ENCODE assay signal across 8 cellular contexts in the genomic region with DNA sequence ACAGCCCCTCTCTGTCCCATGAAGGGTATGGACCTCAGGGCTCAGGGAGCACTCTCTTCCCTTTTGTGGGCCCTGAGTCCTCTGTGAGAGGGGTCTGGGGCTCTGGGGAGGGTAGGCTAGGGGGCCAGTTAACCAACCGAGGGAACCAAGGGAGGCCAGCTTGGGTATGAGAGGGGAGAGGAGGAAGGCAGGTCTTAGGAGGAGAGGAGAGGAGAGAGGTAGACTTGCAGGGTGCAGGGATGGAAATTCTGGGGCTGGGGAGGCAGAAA. TPM values are rescaled to one million over a fixed set of nuclear protein-coding genes. Genes with fewer than 3 reads are reported as not detected.
DNase-seq lines count a peak whose midpoint lies in the region; ATAC-seq, FAIRE-seq and TF ChIP-seq lines count a peak whose summit lies in the region.

No MANE protein-coding gene starts in this region.

- no peak for ATAC-seq in CD4-positive, CD25-positive, alpha-beta regulatory T cell (ENCODE audit: low read depth in 2 of 2)
- no peak for ATAC-seq in HG03159 (IDR thresholded peaks at IDR 0.05; ENCODE audit: unreplicated experiment)

- no peak for DNase-seq in CD4-positive, CD25-positive, alpha-beta regulatory T cell
- DNase-seq in SJCRH30 = no peak
- DNase-seq in esophagus squamous epithelium (lab: John Stamatoyannopoulos, UW) = no peak
- no peak for DNase-seq in ovary
- DNase-seq in posterior cingulate gyrus = no peak
- no peak for DNase-seq in HUDEP-2 (lab: John Stamatoyannopoulos, UW; ENCODE audit: unreplicated experiment in 76 of 76)
- DNase-seq in D721Med (ENCODE audit: insufficient read length, low spot score) = no peak

- H3K4me1 ChIP-seq in CD4-positive, CD25-positive, alpha-beta regulatory T cell (ENCODE audit: control insufficient read depth, insufficient read depth, low read length, poor library complexity, severe bottlenecking) = peaks cover 19% of the 10 kb centered on the region
- H3K4me1 ChIP-seq in SJCRH30 = peaks cover 7% of the 10 kb centered on the region; the same call in 1 of the 2 replicates
- H3K4me1 ChIP-seq in esophagus squamous epithelium = peaks cover 5 to 23% (median 6%) of the 10 kb centered on the region in 3 donors
- no peaks in the 10 kb centered on the region for H3K4me1 ChIP-seq in ovary (ENCODE audit: insufficient read depth)

- 13 to 25% methylated on average over 1 of the region's 1 CpG for WGBS in esophagus squamous epithelium, 2 donors
- 4 to 9% (median 4%) methylated on average over 1 of the region's 1 CpG for WGBS in ovary, 3 donors

- H3K9me3 Mint-ChIP-seq in CD4-positive, CD25-positive, alpha-beta regulatory T cell = peaks cover 0 to 2% (median 0%) of the 10 kb centered on the region in 7 donors

- no peaks in the 10 kb centered on the region for H3K9me3 ChIP-seq in CD4-positive, CD25-positive, alpha-beta regulatory T cell (ENCODE audit: control insufficient read depth in 2 of 2, low read length in 2 of 2)
- H3K9me3 ChIP-seq in SJCRH30 (replicated peaks) (no peaks in the 10 kb centered on the region), esophagus squamous epithelium (no peaks in the 10 kb centered on the region), ovary (no peaks in the 10 kb centered on the region)

- H3K4me3 Mint-ChIP-seq in CD4-positive, CD25-positive, alpha-beta regulatory T cell = peak overlapping the region; percentile 27 to 89 (median 85)

- TF ChIP-seq POLR2A in esophagus squamous epithelium (IDR thresholded peaks at IDR 0.05) (no peak), ovary (IDR thresholded peaks at IDR 0.05) (no peak)

- TF ChIP-seq CTCF in esophagus squamous epithelium (IDR thresholded peaks at IDR 0.05) (no peak), ovary (IDR thresholded peaks at IDR 0.05) (no peak), D721Med (IDR thresholded peaks at IDR 0.05; ENCODE audit: insufficient read depth, missing control alignments) (no peak)

- H3K36me3 Mint-ChIP-seq in CD4-positive, CD25-positive, alpha-beta regulatory T cell = no peaks in the 10 kb centered on the region

- FAIRE-seq in D721Med (lab: Jason Lieb, UNC) = no peak

- H3K27me3 ChIP-seq in CD4-positive, CD25-positive, alpha-beta regulatory T cell (ENCODE audit: control insufficient read depth, insufficient read depth, low read length) = peaks cover 28% of the 10 kb centered on the region
- H3K27me3 ChIP-seq in SJCRH30 (no peaks in the 10 kb centered on the region; the same call in 1 of the 2 replicates), esophagus squamous epithelium (peaks cover 0 to 43% (median 5%) of the 10 kb centered on the region in 4 donors), ovary (no peaks in the 10 kb centered on the region)

- H3K27ac ChIP-seq in CD4-positive, CD25-positive, alpha-beta regulatory T cell (ENCODE audit: insufficient read depth, low read length, poor library complexity, severe bottlenecking) = no peak overlapping the region
- H3K27ac ChIP-seq in SJCRH30 (no peak overlapping the region), esophagus squamous epithelium (no peak overlapping the region), ovary (no peak overlapping the region)

- H3K36me3 ChIP-seq in CD4-positive, CD25-positive, alpha-beta regulatory T cell (ENCODE audit: control insufficient read depth, insufficient read depth, low read length) = no peaks in the 10 kb centered on the region
- H3K36me3 ChIP-seq in SJCRH30 (no peaks in the 10 kb centered on the region), esophagus squamous epithelium (no peaks in the 10 kb centered on the region), ovary (no peaks in the 10 kb centered on the region)

- peaks cover 0 to 14% (median 2%) of the 10 kb centered on the region in 4 donors for H3K4me1 Mint-ChIP-seq in CD4-positive, CD25-positive, alpha-beta regulatory T cell

- H3K27ac Mint-ChIP-seq in CD4-positive, CD25-positive, alpha-beta regulatory T cell = peak overlapping the region in 1 of 3 donors; percentile 15

- peak overlapping the region; percentile 37 for H3K4me3 ChIP-seq in CD4-positive, CD25-positive, alpha-beta regulatory T cell (ENCODE audit: low read depth, low read length)
- H3K4me3 ChIP-seq in SJCRH30 (peak overlapping the region; percentile 69), esophagus squamous epithelium (peak overlapping the region; percentile 38 to 74 (median 56)), ovary (peak overlapping the region; percentile 46)

- TF ChIP-seq EP300 in ovary (IDR thresholded peaks at IDR 0.05) = no peak

- intact Hi-C loops in esophagus squamous epithelium (cut with DNase I) (no loop called here), ovary (cut with DNase I) (no loop called here), posterior cingulate gyrus (cut with DNase I) (no loop called here)

- peaks cover 64% of the 10 kb centered on the region for H3K27me3 Mint-ChIP-seq in CD4-positive, CD25-positive, alpha-beta regulatory T cell

RNA-seq across cellular contexts. Expression of gene DUSP15, which starts 0.7 kb away (rescaled TPM):
- total RNA-seq in CD4-positive, CD25-positive, alpha-beta regulatory T cell = not detected
- not detected for polyA plus RNA-seq in CD4-positive, CD25-positive, alpha-beta regulatory T cell
- total RNA-seq in SJCRH30 (2014; rRNA removed; shearing (Covaris generic)) = 2.5 and 2.9 TPM in 2 replicates
- total RNA-seq in esophagus squamous epithelium (under 1 TPM; 0.32 to 0.44 (median 0.38) TPM), ovary (10 to 100 TPM in 2 of 7 donors, 1 to 10 TPM in 5; 5.2 to 17.0 (median 6.9) TPM)
- 1 to 10 TPM; 2.5 to 8.4 TPM for polyA plus RNA-seq in ovary

RNA-seq across cellular contexts. Expression of gene TTLL9, which starts 0.8 kb away (rescaled TPM):
- total RNA-seq in CD4-positive, CD25-positive, alpha-beta regulatory T cell = not detected
- polyA plus RNA-seq in CD4-positive, CD25-positive, alpha-beta regulatory T cell = not detected
- total RNA-seq in SJCRH30 (2014; rRNA removed; shearing (Covaris generic)) = 0.05 TPM in 1 of 2 replicates, not detected in the other
- total RNA-seq in esophagus squamous epithelium = under 1 TPM in 2 of 4 donors, not detected in 2; 0.09 to 0.38 TPM
- total RNA-seq in ovary = 10 to 100 TPM in 1 of 7 donors, 1 to 10 TPM in 1, under 1 TPM in 5; 0.25 to 10.6 (median 0.47) TPM
- under 1 TPM; 0.24 to 0.30 TPM for polyA plus RNA-seq in ovary

RNA-seq across cellular contexts. Expression of gene FOXS1, which starts 24.2 kb away (rescaled TPM):
- not detected for total RNA-seq in CD4-positive, CD25-positive, alpha-beta regulatory T cell
- polyA plus RNA-seq in CD4-positive, CD25-positive, alpha-beta regulatory T cell = not detected
- total RNA-seq in SJCRH30 (2014; rRNA removed; shearing (Covaris generic)) = 55.5 and 69.0 TPM in 2 replicates
- total RNA-seq in esophagus squamous epithelium (under 1 TPM in 2 of 4 donors, not detected in 2; 0.32 to 0.38 TPM), ovary (1 to 10 TPM in 2 of 7 donors, under 1 TPM in 3, not detected in 2; 0.40 to 1.5 (median 0.69) TPM)
- 1 to 10 TPM in 1 of 2 donors, under 1 TPM in 1; 0.52 to 5.0 TPM for polyA plus RNA-seq in ovary

RNA-seq across cellular contexts. Expression of gene MYLK2, which starts 50.5 kb away (rescaled TPM):
- total RNA-seq in CD4-positive, CD25-positive, alpha-beta regulatory T cell = not detected
- polyA plus RNA-seq in CD4-positive, CD25-positive, alpha-beta regulatory T cell = not detected
- 3.1 and 3.5 TPM in 2 replicates for total RNA-seq in SJCRH30 (2014; rRNA removed; shearing (Covaris generic))
- under 1 TPM in 1 of 4 donors, not detected in 3; 0.38 TPM for total RNA-seq in esophagus squamous epithelium
- under 1 TPM in 1 of 7 donors, not detected in 6; 0.08 TPM for total RNA-seq in ovary
- under 1 TPM; 0.20 to 0.35 TPM for polyA plus RNA-seq in ovary

Comparison
In these comparisons a context has a peak if more than half of its experiments do, and no peak if none do; other contexts are left out.
1. RNA of gene FOXS1, which starts 24.2 kb away (total RNA-seq): 55.5 to 69.0 TPM in SJCRH30; 0.40 to 1.5 TPM in ovary, 0.32 to 0.38 TPM in esophagus squamous epithelium and not detected in CD4-positive, CD25-positive, alpha-beta regulatory T cell (single experiment); every median in the first group is over 10 times any median in the second.
2. Peak in every context shown above with its lines, with median percentiles within 50 percentile points of each other: H3K4me3 ChIP-seq.